In the genomic region with DNA sequence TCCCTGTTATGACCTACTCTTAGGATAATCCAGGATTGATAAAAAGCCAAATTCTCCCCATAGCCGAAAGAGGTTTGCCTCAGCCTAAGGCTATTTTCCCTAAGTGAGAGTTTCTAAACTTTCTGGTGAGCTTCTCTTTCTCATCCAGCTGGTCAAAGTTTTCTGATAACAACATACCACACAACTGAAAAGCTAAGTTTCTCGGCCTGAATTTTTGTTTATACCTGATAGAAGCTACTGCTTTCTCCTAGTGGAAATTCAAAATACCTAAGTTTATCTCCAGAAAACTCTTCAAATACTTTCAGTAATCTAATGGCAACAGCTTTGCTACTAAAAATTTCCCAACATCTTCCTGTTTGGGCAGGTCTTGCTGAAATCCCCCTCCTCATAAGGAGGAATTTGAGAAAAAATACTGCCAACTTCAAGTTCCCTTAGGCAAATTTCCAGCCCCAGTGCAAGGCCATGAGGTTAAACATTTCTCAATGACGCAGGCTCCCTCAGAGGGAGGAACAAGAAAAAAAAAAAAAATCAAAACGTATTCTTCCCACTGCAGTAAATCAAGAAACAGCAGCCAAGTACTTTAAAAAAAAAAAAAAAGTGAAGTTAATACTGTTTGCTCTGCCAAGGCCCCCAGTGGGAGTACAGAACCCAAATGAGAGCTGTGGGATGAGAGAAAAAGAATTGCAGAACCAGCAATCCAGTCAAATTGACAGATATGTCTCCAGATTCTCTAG, we compare ENCODE assay signal across 9 cellular contexts.
A peak's percentile ranks its signal among the peaks of the same experiment; 100 is the strongest.
DNase-seq lines count a peak whose midpoint lies in the region; ATAC-seq and TF ChIP-seq lines count a peak whose summit lies in the region.
"Had no signal": no experiment of that assay in that cellular context is flagged by ENCODE, and none has a peak within 500 bp of the region (broad histone marks: within the 10 kb centered on the region; RNA-seq: fewer than 3 reads in every experiment).

No MANE protein-coding gene starts in this region.

- H3K27ac Mint-ChIP-seq in CD4-positive, CD25-positive, alpha-beta regulatory T cell = peak overlapping the region in 2 of 3 donors; percentile 29 to 49
- no peak overlapping the region for H3K27ac Mint-ChIP-seq in activated CD4-positive, alpha-beta T cell treated with anti-CD3 and anti-CD28 coated beads, Interleukin-2, amount 10 ng/mL, durations not matched to agents 24 days and 14 days

- H3K36me3 ChIP-seq in CD4-positive, CD25-positive, alpha-beta regulatory T cell (ENCODE audit: control insufficient read depth, insufficient read depth, low read length) = no peaks in the 10 kb centered on the region
- H3K36me3 ChIP-seq in SJSA1 = no peaks in the 10 kb centered on the region

- peaks cover 14 to 29% (median 16%) of the 10 kb centered on the region in 4 donors for H3K4me1 Mint-ChIP-seq in CD4-positive, CD25-positive, alpha-beta regulatory T cell
- peaks cover 9% of the 10 kb centered on the region for H3K4me1 Mint-ChIP-seq in activated CD4-positive, alpha-beta T cell treated with anti-CD3 and anti-CD28 coated beads, Interleukin-2, amount 10 ng/mL, durations not matched to agents 24 days and 14 days

- H3K4me3 ChIP-seq in CD4-positive, CD25-positive, alpha-beta regulatory T cell (ENCODE audit: low read depth, low read length) = no peak overlapping the region
- H3K4me3 ChIP-seq in SJSA1 = no peak overlapping the region
- no peak overlapping the region for H3K4me3 ChIP-seq in fibroblast of villous mesenchyme (ENCODE audit: low read depth, low read length)

- no peaks in the 10 kb centered on the region for H3K36me3 Mint-ChIP-seq in CD4-positive, CD25-positive, alpha-beta regulatory T cell
- no peaks in the 10 kb centered on the region for H3K36me3 Mint-ChIP-seq in activated CD4-positive, alpha-beta T cell treated with anti-CD3 and anti-CD28 coated beads, Interleukin-2, amount 10 ng/mL, durations not matched to agents 24 days and 14 days (ENCODE audit: low read depth)

- H3K27me3 ChIP-seq in CD4-positive, CD25-positive, alpha-beta regulatory T cell (ENCODE audit: control insufficient read depth, insufficient read depth, low read length) = no peaks in the 10 kb centered on the region
- H3K27me3 ChIP-seq in SJSA1 (replicated peaks) = no peaks in the 10 kb centered on the region

- no peaks in the 10 kb centered on the region for H3K27me3 Mint-ChIP-seq in CD4-positive, CD25-positive, alpha-beta regulatory T cell
- H3K27me3 Mint-ChIP-seq in activated CD4-positive, alpha-beta T cell treated with anti-CD3 and anti-CD28 coated beads, Interleukin-2, amount 10 ng/mL, durations not matched to agents 24 days and 14 days = no peaks in the 10 kb centered on the region

- H3K27ac ChIP-seq in CD4-positive, CD25-positive, alpha-beta regulatory T cell (ENCODE audit: insufficient read depth, low read length, poor library complexity, severe bottlenecking) = no peak overlapping the region
- H3K27ac ChIP-seq in SJSA1 = peak overlapping the region; percentile 58

- no peaks in the 10 kb centered on the region for H3K9me3 Mint-ChIP-seq in CD4-positive, CD25-positive, alpha-beta regulatory T cell
- no peaks in the 10 kb centered on the region for H3K9me3 Mint-ChIP-seq in activated CD4-positive, alpha-beta T cell treated with anti-CD3 and anti-CD28 coated beads, Interleukin-2, amount 10 ng/mL, durations not matched to agents 24 days and 14 days

- intact Hi-C loops in activated CD4-positive, alpha-beta T cell treated with anti-CD3 and anti-CD28 coated beads, Interleukin-2, amount 10 ng/mL, durations not matched to agents 24 days and 14 days (cut with micrococcal nuclease) = no loop called here

- no peaks in the 10 kb centered on the region for H3K4me1 ChIP-seq in CD4-positive, CD25-positive, alpha-beta regulatory T cell (ENCODE audit: control insufficient read depth, insufficient read depth, low read length, poor library complexity, severe bottlenecking)
- H3K4me1 ChIP-seq in SJSA1 (replicated peaks) = peaks cover 76% of the 10 kb centered on the region

- no peak overlapping the region for H3K4me3 Mint-ChIP-seq in CD4-positive, CD25-positive, alpha-beta regulatory T cell
- H3K4me3 Mint-ChIP-seq in activated CD4-positive, alpha-beta T cell treated with anti-CD3 and anti-CD28 coated beads, Interleukin-2, amount 10 ng/mL, durations not matched to agents 24 days and 14 days = no peak overlapping the region

- no peak for ATAC-seq in CD4-positive, CD25-positive, alpha-beta regulatory T cell (ENCODE audit: low read depth in 2 of 2)
- ATAC-seq in HG03460 (IDR thresholded peaks at IDR 0.05; ENCODE audit: unreplicated experiment) (no peak), HG03139 (IDR thresholded peaks at IDR 0.05; ENCODE audit: unreplicated experiment) (no peak)

- no peaks in the 10 kb centered on the region for H3K9me3 ChIP-seq in CD4-positive, CD25-positive, alpha-beta regulatory T cell (ENCODE audit: control insufficient read depth in 2 of 2, low read length in 2 of 2)
- no peaks in the 10 kb centered on the region for H3K9me3 ChIP-seq in SJSA1 (replicated peaks)

- no peak for DNase-seq in CD4-positive, CD25-positive, alpha-beta regulatory T cell
- DNase-seq in SJSA1 (ENCODE audit: low read depth in 1 of 2, low spot score in 2 of 2) = no peak
- DNase-seq in fibroblast of villous mesenchyme (ENCODE audit: low read depth) = peak; percentile 99
- DNase-seq in pons (ENCODE audit: low spot score) = peak; percentile 82
- DNase-seq in GM19238 (ENCODE audit: insufficient read length, low spot score) = no peak
- DNase-seq in activated CD4-positive, alpha-beta T cell treated with anti-CD3 and anti-CD28 coated beads, Interleukin-2, amount 10 ng/mL, durations not matched to agents 24 days and 14 days = no peak
- DNase-seq: NCI-H526 had no signal

- TF ChIP-seq CTCF in fibroblast of villous mesenchyme (IDR thresholded peaks at IDR 0.05; ENCODE audit: insufficient read depth, low read depth, low read length) = no peak

Comparison
In these comparisons a context has a peak if more than half of its experiments do, and no peak if none do; other contexts are left out.
1. DNase-seq: peak in fibroblast of villous mesenchyme (single experiment) and pons (single experiment); none in CD4-positive, CD25-positive, alpha-beta regulatory T cell (0 of 3), SJSA1 (0 of 2), GM19238 (single experiment) and activated CD4-positive, alpha-beta T cell treated with anti-CD3 and anti-CD28 coated beads, Interleukin-2, amount 10 ng/mL, durations not matched to agents 24 days and 14 days (single experiment).